Comparison of ENCODE assay signal across 8 cellular contexts in the genomic region with DNA sequence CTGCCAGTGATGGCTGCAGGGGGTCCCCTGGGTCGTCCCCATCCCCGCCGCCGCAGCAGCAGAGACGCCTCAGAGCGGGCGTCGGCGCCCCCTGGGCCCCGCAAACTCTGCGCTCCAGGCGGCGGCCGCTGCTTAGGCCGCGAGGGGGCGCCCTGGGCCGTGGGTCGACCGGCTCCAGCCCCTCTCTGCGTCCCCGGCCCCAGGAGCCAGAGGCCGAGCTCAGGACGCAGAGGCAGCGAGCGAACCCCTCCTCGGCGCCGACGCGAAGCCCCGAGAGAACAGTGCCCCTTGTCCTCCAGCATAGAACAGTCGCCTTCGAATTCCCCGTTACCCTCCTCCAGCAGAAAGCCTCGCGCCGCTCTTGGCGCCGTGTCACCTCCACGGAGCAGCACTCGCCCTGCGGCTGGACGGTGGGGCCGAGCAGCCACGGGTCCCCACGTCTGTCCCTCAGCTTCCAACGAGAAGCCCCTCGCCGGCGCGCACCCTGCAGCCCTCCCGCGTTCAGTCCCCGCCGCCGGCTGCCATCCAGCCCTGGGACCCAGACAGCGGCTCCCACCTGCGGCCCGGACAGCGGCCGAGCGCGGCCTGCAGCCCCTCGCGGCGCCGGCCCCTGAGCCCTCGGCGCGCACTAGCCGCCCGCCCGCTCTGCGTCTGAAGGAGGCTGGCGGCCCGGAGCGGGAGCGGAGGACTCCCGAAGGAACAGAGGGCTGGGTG.
A peak's percentile ranks its signal among the peaks of the same experiment; 100 is the strongest.
DNase-seq lines count a peak whose midpoint lies in the region; ATAC-seq lines count a peak whose summit lies in the region.

No MANE protein-coding gene starts in this region.

- H3K9me3 Mint-ChIP-seq in effector memory CD8-positive, alpha-beta T cell: no peaks in the 10 kb centered on the region
- no peaks in the 10 kb centered on the region for H3K9me3 Mint-ChIP-seq in memory B cell
- no peaks in the 10 kb centered on the region for H3K9me3 Mint-ChIP-seq in stimulated activated effector memory CD8-positive, alpha-beta T cell treated with anti-CD3 and anti-CD28 coated beads, Interleukin-12 subunit alpha, Interleukin-12 subunit beta, amount 100 ng/mL, for 72 hours

- ATAC-seq in GM18499 (IDR thresholded peaks at IDR 0.05; ENCODE audit: insufficient read depth, unreplicated experiment) (peak; percentile 40), HG02884 (IDR thresholded peaks at IDR 0.05; ENCODE audit: unreplicated experiment) (peak; percentile 64), memory B cell (ENCODE audit: low read depth) (peak; percentile 65)
- ATAC-seq in effector memory CD8-positive, alpha-beta T cell (replicated peaks): peak; percentile 76
- peak; percentile 88 for ATAC-seq in stimulated activated effector memory CD8-positive, alpha-beta T cell treated with anti-CD3 and anti-CD28 coated beads, Interleukin-12 subunit alpha, Interleukin-12 subunit beta, amount 100 ng/mL, for 72 hours

- H3K27me3 Mint-ChIP-seq in effector memory CD8-positive, alpha-beta T cell: peaks cover 81 to 90% of the 10 kb centered on the region in 2 donors
- no peaks in the 10 kb centered on the region for H3K27me3 Mint-ChIP-seq in memory B cell

- in situ Hi-C loops in ACHN (cut with HindIII; ENCODE audit: low pct_ligation_motif_present, low pct_unique_long_range_greater_than_20kb, low sequenced_read_pairs): no loop called here

- no peak overlapping the region for H3K27ac Mint-ChIP-seq in effector memory CD8-positive, alpha-beta T cell
- peak overlapping the region; percentile 86 for H3K27ac Mint-ChIP-seq in memory B cell
- no peak overlapping the region for H3K27ac Mint-ChIP-seq in stimulated activated effector memory CD8-positive, alpha-beta T cell treated with anti-CD3 and anti-CD28 coated beads, Interleukin-12 subunit alpha, Interleukin-12 subunit beta, amount 100 ng/mL, for 72 hours

- peaks cover 8 to 10% of the 10 kb centered on the region in 2 donors for H3K4me1 Mint-ChIP-seq in effector memory CD8-positive, alpha-beta T cell (ENCODE audit: low read depth in 2 of 2)
- H3K4me1 Mint-ChIP-seq in memory B cell: peaks cover 32% of the 10 kb centered on the region
- peaks cover 10% of the 10 kb centered on the region for H3K4me1 Mint-ChIP-seq in stimulated activated effector memory CD8-positive, alpha-beta T cell treated with anti-CD3 and anti-CD28 coated beads, Interleukin-12 subunit alpha, Interleukin-12 subunit beta, amount 100 ng/mL, for 72 hours

- peak; percentile 85 for DNase-seq in ACHN
- peak; percentile 59 for DNase-seq in NCI-H2171 treated with DMSO at 0.1 percent for 48 hours (lab: John Stamatoyannopoulos, UW)
- DNase-seq in activated CD4-positive, alpha-beta T cell treated with anti-CD3 and anti-CD28 coated beads, Interleukin-2, amount 50 U/mL, for 48 hours: peak; percentile 57 to 65
- peak; percentile 24 to 37 (median 31) for DNase-seq in effector memory CD8-positive, alpha-beta T cell
- DNase-seq in memory B cell (ENCODE audit: low spot score in 2 of 2): peak; percentile 77 to 91
- DNase-seq in stimulated activated effector memory CD8-positive, alpha-beta T cell treated with anti-CD3 and anti-CD28 coated beads, Interleukin-12 subunit alpha, Interleukin-12 subunit beta, amount 100 ng/mL, for 72 hours (ENCODE audit: low spot score in 2 of 2): peak; percentile 62 to 81

- peak overlapping the region; percentile 77 to 96 for H3K4me3 Mint-ChIP-seq in effector memory CD8-positive, alpha-beta T cell
- H3K4me3 Mint-ChIP-seq in memory B cell: peak overlapping the region; percentile 98
- peak overlapping the region; percentile 85 for H3K4me3 Mint-ChIP-seq in stimulated activated effector memory CD8-positive, alpha-beta T cell treated with anti-CD3 and anti-CD28 coated beads, Interleukin-12 subunit alpha, Interleukin-12 subunit beta, amount 100 ng/mL, for 72 hours

- H3K36me3 Mint-ChIP-seq in effector memory CD8-positive, alpha-beta T cell (ENCODE audit: insufficient read depth): peaks cover 4% of the 10 kb centered on the region
- peaks cover 4% of the 10 kb centered on the region for H3K36me3 Mint-ChIP-seq in memory B cell
- no peaks in the 10 kb centered on the region for H3K36me3 Mint-ChIP-seq in stimulated activated effector memory CD8-positive, alpha-beta T cell treated with anti-CD3 and anti-CD28 coated beads, Interleukin-12 subunit alpha, Interleukin-12 subunit beta, amount 100 ng/mL, for 72 hours

Comparison
In these comparisons a context has a peak if more than half of its experiments do, and no peak if none do; other contexts are left out.
1. Peak in every context shown above with its lines: DNase-seq and ATAC-seq.
2. DNase-seq: peak in every context shown above with its lines; median percentile 85 in ACHN; 84 in memory B cell; 72 in stimulated activated effector memory CD8-positive, alpha-beta T cell treated with anti-CD3 and anti-CD28 coated beads, Interleukin-12 subunit alpha, Interleukin-12 subunit beta, amount 100 ng/mL, for 72 hours; 61 in activated CD4-positive, alpha-beta T cell treated with anti-CD3 and anti-CD28 coated beads, Interleukin-2, amount 50 U/mL, for 48 hours; 59 in NCI-H2171 treated with DMSO at 0.1 percent for 48 hours; 31 in effector memory CD8-positive, alpha-beta T cell.